21 cellular contexts compared by ENCODE assay signal in the genomic region with DNA sequence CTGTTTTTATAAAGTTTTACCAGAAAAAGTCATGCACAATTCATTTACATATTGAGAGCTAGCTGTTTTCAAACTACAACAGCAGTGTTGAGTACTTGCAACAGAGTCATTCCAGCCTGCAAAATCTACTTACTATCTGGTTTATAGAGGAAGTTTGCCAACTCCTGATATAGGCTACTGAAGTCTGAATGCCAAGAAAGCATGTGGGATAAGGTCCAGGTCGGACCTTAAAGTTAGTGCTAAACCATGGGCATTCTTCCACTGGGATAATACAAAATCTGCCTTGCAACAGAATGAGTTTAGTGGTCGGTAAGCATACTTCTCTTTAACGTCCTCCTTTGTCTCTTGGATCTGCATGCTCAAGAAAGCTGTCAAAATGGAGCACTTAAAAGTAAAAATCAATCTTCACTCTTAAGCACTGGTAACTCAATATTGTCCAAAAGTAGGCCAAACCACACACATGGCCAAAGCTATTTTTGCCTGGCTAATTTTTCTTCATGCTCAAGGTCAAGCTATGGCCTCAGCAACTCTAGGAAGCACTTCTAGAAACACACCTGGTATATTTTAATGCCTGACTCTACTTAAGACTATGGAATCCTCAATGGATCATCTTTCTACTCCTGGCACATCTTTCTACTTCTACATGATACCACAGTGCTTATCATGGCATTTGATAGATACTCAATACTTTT.
"Had no signal": no experiment of that assay in that cellular context is flagged by ENCODE, and none has a peak within 500 bp of the region (broad histone marks: within the 10 kb centered on the region; RNA-seq: fewer than 3 reads in every experiment).

No MANE protein-coding gene starts in this region.

- H3K9me3 ChIP-seq: adrenal gland, body of pancreas, colonic mucosa, esophagus muscularis mucosa, mucosa of descending colon, pancreas, suprapubic skin had no signal

- H3K4me1 ChIP-seq: adrenal gland, body of pancreas, colonic mucosa, pancreas had no signal

- DNase-seq: activated CD4-positive, alpha-beta T cell treated with anti-CD3 and anti-CD28 coated beads for 36 hours; activated CD8-positive, alpha-beta T cell treated with anti-CD3 and anti-CD28 coated beads for 36 hours; activated effector memory CD4-positive, alpha-beta T cell treated with anti-CD3 and anti-CD28 coated beads, Interleukin-2, amount 50 U/mL, for 16 hours; activated T-cell treated with anti-CD3 and anti-CD28 coated beads, Interleukin-2, amount 50 U/mL, for 4 hours; adrenal gland; body of pancreas; central memory CD4-positive, alpha-beta T cell; colonic mucosa; mucosa of descending colon; naive thymus-derived CD8-positive, alpha-beta T cell; pancreas; stimulated activated CD4-positive, alpha-beta T cell treated with anti-CD3 and anti-CD28 coated beads, Interleukin-15, amount 100 ng/mL, for 24 hours; stimulated activated CD4-positive, alpha-beta T cell treated with anti-CD3 and anti-CD28 coated beads, Interleukin-4, amount 100 ng/mL, for 24 hours; stimulated activated naive CD4-positive, alpha-beta T cell treated with Interleukin-2 at 50 U/mL for 16 hours; T-helper 17 cell had no signal

- H3K36me3 ChIP-seq: adrenal gland, colonic mucosa, esophagus muscularis mucosa, pancreas, suprapubic skin had no signal

- FAIRE-seq: endometrium, frontal cortex, pancreas had no signal

- H3K27ac ChIP-seq: adrenal gland, body of pancreas, colonic mucosa, pancreas, suprapubic skin had no signal

- H3K4me3 ChIP-seq: adrenal gland, body of pancreas, colonic mucosa, esophagus muscularis mucosa, mucosa of descending colon, pancreas, skin epidermis, suprapubic skin had no signal

- H3K27me3 ChIP-seq: adrenal gland, body of pancreas, colonic mucosa, esophagus muscularis mucosa, pancreas, suprapubic skin had no signal

- ATAC-seq: activated CD4-positive, alpha-beta T cell treated with anti-CD3 and anti-CD28 coated beads for 36 hours; activated CD8-positive, alpha-beta T cell treated with anti-CD3 and anti-CD28 coated beads for 36 hours; activated T-cell treated with anti-CD3 and anti-CD28 coated beads, Interleukin-2, amount 50 U/mL, for 4 hours; body of pancreas; left lobe of liver; naive thymus-derived CD8-positive, alpha-beta T cell; T-helper 17 cell had no signal
